9 cellular contexts compared by ENCODE assay signal in genomic region chr19:45766919-45767346, GRCh38. TPM values are rescaled to one million over a fixed set of nuclear protein-coding genes. Genes with fewer than 3 reads are reported as not detected.
DNase-seq lines count a peak whose midpoint lies in the region; ATAC-seq and TF ChIP-seq lines count a peak whose summit lies in the region.
"Had no signal": no experiment of that assay in that cellular context is flagged by ENCODE, and none has a peak within 500 bp of the region (broad histone marks: within the 10 kb centered on the region; RNA-seq: fewer than 3 reads in every experiment).

No MANE protein-coding gene starts in this region.

- no peak overlapping the region for H3K27ac Mint-ChIP-seq in T-helper 1 cell treated with Interleukin-12 subunit alpha and Interleukin-12 subunit beta and Interleukin-4 antibody, amounts not matched to agents 30 μg/mL and 1 μg/mL, for 36 hours
- H3K27ac Mint-ChIP-seq in type B pancreatic cell = peak overlapping the region; percentile 84

- ATAC-seq in lung (ENCODE audit: insufficient read depth, low FRiP score) (no peak), GM18520 (IDR thresholded peaks at IDR 0.05; ENCODE audit: unreplicated experiment) (no peak), GM21529 (IDR thresholded peaks at IDR 0.05; ENCODE audit: unreplicated experiment) (no peak)

- peaks cover 11% of the 10 kb centered on the region for H3K4me1 Mint-ChIP-seq in T-helper 1 cell treated with Interleukin-12 subunit alpha and Interleukin-12 subunit beta and Interleukin-4 antibody, amounts not matched to agents 30 μg/mL and 1 μg/mL, for 36 hours (ENCODE audit: low read depth)
- H3K4me1 Mint-ChIP-seq in type B pancreatic cell (ENCODE audit: unreplicated experiment) = peaks cover 15% of the 10 kb centered on the region

- peaks cover 0 to 3% of the 10 kb centered on the region in 2 donors for H3K36me3 ChIP-seq in lung (ENCODE audit: control insufficient read depth in 2 of 2, insufficient read depth in 2 of 2, low read length in 2 of 2)

- no peaks in the 10 kb centered on the region for H3K9me3 ChIP-seq in lung (ENCODE audit: control insufficient read depth in 2 of 2, insufficient read depth in 1 of 2, low read length in 1 of 2)

- H3K27me3 ChIP-seq in dorsolateral prefrontal cortex = peaks cover 0 to 33% (median 4%) of the 10 kb centered on the region in 45 donors
- H3K27me3 ChIP-seq in lung (ENCODE audit: control insufficient read depth, insufficient read depth) = no peaks in the 10 kb centered on the region

- H3K4me3 Mint-ChIP-seq in T-helper 1 cell treated with Interleukin-12 subunit alpha and Interleukin-12 subunit beta and Interleukin-4 antibody, amounts not matched to agents 30 μg/mL and 1 μg/mL, for 36 hours = peak overlapping the region; percentile 40
- peak overlapping the region; percentile 91 for H3K4me3 Mint-ChIP-seq in type B pancreatic cell

- DNase-seq in T-helper 1 cell (no peak), dorsolateral prefrontal cortex (no peak), lung (ENCODE audit: low spot score) (no peak), type B pancreatic cell (ENCODE audit: extremely low spot score, unreplicated experiment) (no peak), NCI-H2081 (lab: John Stamatoyannopoulos, UW) (no peak)
- DNase-seq: SHP77 had no signal

- intact Hi-C loops in dorsolateral prefrontal cortex (cut with DNase I) = loop anchor here in 1 of 2 donors (5.0 kb wide), 1 partner anchor 35 kb away; the partner anchor contains the start of genes FBXO46 and MEIOSIN

- WGBS in lung, 2 donors = 35 to 58% methylated on average over 14 to 22 of the region's 22 CpGs

- peaks cover 13% of the 10 kb centered on the region for H3K27me3 Mint-ChIP-seq in T-helper 1 cell treated with Interleukin-12 subunit alpha and Interleukin-12 subunit beta and Interleukin-4 antibody, amounts not matched to agents 30 μg/mL and 1 μg/mL, for 36 hours (ENCODE audit: low read depth)
- no peaks in the 10 kb centered on the region for H3K27me3 Mint-ChIP-seq in type B pancreatic cell

- no peak for TF ChIP-seq CTCF in dorsolateral prefrontal cortex (IDR thresholded peaks at IDR 0.05 in 54 of 56, conservative IDR thresholded peaks at IDR 0.05 in 2 of 56; ENCODE audit: low read depth in 1 of 56, partially characterized antibody in 56 of 56)
- TF ChIP-seq CTCF in lung (IDR thresholded peaks at IDR 0.05; ENCODE audit: control extremely low read depth, extremely low read depth) = no peak
- no peak for TF ChIP-seq CTCF in type B pancreatic cell (conservative IDR thresholded peaks at IDR 0.05)

- peak overlapping the region in 48 of 59 donors; percentile 9 to 97 (median 91) for H3K27ac ChIP-seq in dorsolateral prefrontal cortex
- peak overlapping the region; percentile 74 to 87 for H3K27ac ChIP-seq in lung (ENCODE audit: low read depth in 1 of 2, low read length in 1 of 2)

- H3K9me3 Mint-ChIP-seq in T-helper 1 cell treated with Interleukin-12 subunit alpha and Interleukin-12 subunit beta and Interleukin-4 antibody, amounts not matched to agents 30 μg/mL and 1 μg/mL, for 36 hours = no peaks in the 10 kb centered on the region
- H3K9me3 Mint-ChIP-seq in type B pancreatic cell = no peaks in the 10 kb centered on the region

- H3K4me3 ChIP-seq in dorsolateral prefrontal cortex = peak overlapping the region in 56 of 59 donors; percentile 43 to 79 (median 68)
- H3K4me3 ChIP-seq in lung = peak overlapping the region; percentile 59

- no peaks in the 10 kb centered on the region for H3K36me3 Mint-ChIP-seq in T-helper 1 cell treated with Interleukin-12 subunit alpha and Interleukin-12 subunit beta and Interleukin-4 antibody, amounts not matched to agents 30 μg/mL and 1 μg/mL, for 36 hours (ENCODE audit: low read depth)
- H3K36me3 Mint-ChIP-seq in type B pancreatic cell = no peaks in the 10 kb centered on the region

- H3K4me1 ChIP-seq in lung (ENCODE audit: control insufficient read depth in 2 of 2, insufficient read depth in 2 of 2, low read length in 2 of 2) = peaks cover 2 to 11% of the 10 kb centered on the region in 2 donors

RNA-seq across cellular contexts. Expression of gene SIX5, which starts 2.1 kb away (rescaled TPM):
- 10 to 100 TPM in 2 of 120 experiments, 1 to 10 TPM in 118; 1.6 to 14.8 (median 4.3) TPM for total RNA-seq in dorsolateral prefrontal cortex
- total RNA-seq in lung = 10 to 100 TPM; 13.5 to 17.4 TPM
- polyA plus RNA-seq in lung = 10 to 100 TPM; 11.7 to 12.7 TPM
- 19.7 and 38.0 TPM in 2 replicates for total RNA-seq in type B pancreatic cell (ENCODE audit: low replicate concordance)

RNA-seq across cellular contexts. Expression of gene DMPK, which starts 15.4 kb away (rescaled TPM):
- 100 to 1,000 TPM in 15 of 120 experiments, 10 to 100 TPM in 105; 43.1 to 137 (median 76.3) TPM for total RNA-seq in dorsolateral prefrontal cortex
- total RNA-seq in lung = 10 to 100 TPM; 32.4 to 70.4 TPM
- 10 to 100 TPM; 35.0 to 45.7 TPM for polyA plus RNA-seq in lung
- total RNA-seq in type B pancreatic cell (ENCODE audit: low replicate concordance) = 42.5 and 97.7 TPM in 2 replicates

RNA-seq across cellular contexts. Expression of gene DMWD, which starts 25.7 kb away (rescaled TPM):
- 100 to 1,000 TPM in 23 of 120 experiments, 10 to 100 TPM in 97; 58.7 to 138 (median 86.8) TPM for total RNA-seq in dorsolateral prefrontal cortex
- 10 to 100 TPM; 25.4 to 58.2 TPM for total RNA-seq in lung
- polyA plus RNA-seq in lung = 10 to 100 TPM; 21.2 to 28.3 TPM
- 56.3 and 94.0 TPM in 2 replicates for total RNA-seq in type B pancreatic cell (ENCODE audit: low replicate concordance)

RNA-seq across cellular contexts. Expression of gene MEIOSIN, which starts 33.7 kb away (rescaled TPM):
- total RNA-seq in dorsolateral prefrontal cortex (under 1 TPM in 3 of 120 experiments, not detected in 117; 0.16 to 0.20 (median 0.18) TPM), lung (not detected), type B pancreatic cell (ENCODE audit: low replicate concordance) (not detected in 2 replicates)
- polyA plus RNA-seq in lung = not detected

RNA-seq across cellular contexts. Expression of gene FBXO46, which starts 36.2 kb away (rescaled TPM):
- total RNA-seq in dorsolateral prefrontal cortex = 10 to 100 TPM in 119 of 120 experiments, 1 to 10 TPM in 1; 9.1 to 29.5 (median 17.4) TPM
- total RNA-seq in lung = 10 to 100 TPM; 11.2 to 19.0 TPM
- 1 to 10 TPM; 7.6 to 8.3 TPM for polyA plus RNA-seq in lung
- total RNA-seq in type B pancreatic cell (ENCODE audit: low replicate concordance) = 27.8 and 37.5 TPM in 2 replicates
